Comparison of ENCODE assay signal across 12 cellular contexts in the genomic region with DNA sequence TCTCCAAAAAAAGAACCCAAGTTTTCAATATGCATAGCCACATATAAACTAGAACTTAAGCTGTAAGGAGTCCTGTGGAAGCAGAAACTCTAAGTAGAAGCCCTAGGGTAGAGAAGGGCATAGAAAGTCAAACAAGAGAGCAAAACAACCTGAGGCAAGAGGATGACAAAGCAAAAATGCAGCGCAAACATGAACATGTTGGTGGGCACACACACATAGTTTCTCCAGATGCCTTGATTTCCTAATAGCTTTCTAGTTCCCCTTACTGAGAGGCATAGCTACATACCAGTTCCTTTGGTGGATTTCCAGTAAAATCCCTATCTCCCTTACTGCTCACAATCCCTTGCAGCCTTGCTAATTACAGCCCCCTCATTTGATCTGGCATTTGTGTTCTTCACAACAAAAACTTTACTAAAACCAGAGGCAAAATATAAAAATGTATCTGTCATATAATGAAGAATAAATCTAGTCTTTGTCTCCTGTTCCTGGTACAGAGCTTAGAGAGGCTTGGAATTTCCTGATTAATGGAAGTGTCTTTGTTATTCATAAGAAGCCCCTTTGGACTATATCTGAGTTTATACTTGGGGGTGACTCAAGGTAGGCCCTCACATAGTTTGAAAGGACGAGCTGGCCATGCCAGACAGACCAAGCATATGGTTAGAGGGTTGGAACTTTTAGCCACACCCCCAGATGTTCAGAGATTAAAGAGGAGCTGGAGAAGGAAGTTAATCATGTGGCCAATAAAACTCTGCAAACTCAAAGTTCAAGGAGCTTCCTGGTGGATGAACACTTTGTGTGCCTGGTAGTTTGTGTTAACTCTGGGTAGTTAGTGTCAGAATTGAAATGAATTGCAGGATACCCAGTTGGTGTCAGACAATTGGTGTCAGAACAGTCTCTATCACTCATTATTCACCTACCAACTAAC. TPM values are rescaled to one million over a fixed set of nuclear protein-coding genes. Genes with fewer than 3 reads are reported as not detected.
DNase-seq lines count a peak whose midpoint lies in the region; ATAC-seq and TF ChIP-seq lines count a peak whose summit lies in the region.
"Had no signal": no experiment of that assay in that cellular context is flagged by ENCODE, and none has a peak within 500 bp of the region (broad histone marks: within the 10 kb centered on the region; RNA-seq: fewer than 3 reads in every experiment).

No MANE protein-coding gene starts in this region.

- no peak for TF ChIP-seq CTCF in activated CD8-positive, alpha-beta T cell treated with anti-CD3 and anti-CD28 coated beads for 36 hours (IDR thresholded peaks at IDR 0.05)
- no peak for TF ChIP-seq CTCF in adrenal gland (IDR thresholded peaks at IDR 0.05)
- TF ChIP-seq CTCF in transverse colon (IDR thresholded peaks at IDR 0.05), result no peak

- WGBS in adrenal gland, 4 donors, result 38 to 61% (median 51%) methylated on average over 2 of the region's 2 CpGs
- WGBS in right cardiac atrium, result 63% methylated on average over 2 of the region's 2 CpGs
- 42% methylated on average over 2 of the region's 2 CpGs; no CpG with 5 or more reads in 1 of the 2 donors for WGBS in transverse colon (ENCODE audit: low coverage in 1 of 2), 2 donors

- intact Hi-C loops in activated CD8-positive, alpha-beta T cell treated with anti-CD3 and anti-CD28 coated beads for 36 hours (cut with micrococcal nuclease), result no loop called here
- intact Hi-C loops in adrenal gland (cut with DNase I), result no loop called here
- intact Hi-C loops in right cardiac atrium (cut with DNase I), result no loop called here
- intact Hi-C loops in transverse colon (cut with DNase I; ENCODE audit: low total_unique reads), result no loop called here

- no peaks in the 10 kb centered on the region for H3K27me3 Mint-ChIP-seq in activated CD8-positive, alpha-beta T cell treated with anti-CD3 and anti-CD28 coated beads for 36 hours
- H3K27me3 Mint-ChIP-seq in activated CD8-positive, alpha-beta T cell treated with anti-CD3 and anti-CD28 coated beads, Interleukin-2, amount 10 ng/mL, durations not matched to agents 7 days and 5 days (ENCODE audit: low read depth), result no peaks in the 10 kb centered on the region

- H3K27me3 ChIP-seq in adrenal gland (no peaks in the 10 kb centered on the region), right cardiac atrium (ENCODE audit: control insufficient read depth, insufficient read depth) (no peaks in the 10 kb centered on the region), transverse colon (no peaks in the 10 kb centered on the region)

- no peak for ATAC-seq in activated CD8-positive, alpha-beta T cell treated with anti-CD3 and anti-CD28 coated beads for 36 hours
- no peak for ATAC-seq in activated CD8-positive, alpha-beta T cell treated with anti-CD3 and anti-CD28 coated beads, Interleukin-2, amount 10 ng/mL, durations not matched to agents 7 days and 5 days
- ATAC-seq in right cardiac atrium, result peak; percentile 49 to 59
- ATAC-seq in GM18519 (IDR thresholded peaks at IDR 0.05; ENCODE audit: low FRiP score, unreplicated experiment), result no peak

- peaks cover 0 to 4% of the 10 kb centered on the region in 2 donors for H3K36me3 ChIP-seq in adrenal gland (replicated peaks in 1 of 2)
- H3K36me3 ChIP-seq in transverse colon, result no peaks in the 10 kb centered on the region

- CTCF ChIA-PET in activated CD8-positive, alpha-beta T cell treated with anti-CD3 and anti-CD28 coated beads for 36 hours (lab: Charles Lee), result interaction anchor here (0.9 to 1.0 kb wide), 2 partner anchors 38 to 93 kb away, joined by 3 read pairs; no protein-coding TSS in a partner anchor
- CTCF ChIA-PET in activated CD8-positive, alpha-beta T cell treated with anti-CD3 and anti-CD28 coated beads, Interleukin-2, amount 10 ng/mL, durations not matched to agents 7 days and 5 days (lab: Charles Lee), result interaction anchor here (1.2 kb wide), 1 partner anchor 20 kb away, joined by 3 read pairs; no protein-coding TSS in a partner anchor

- no peak for DNase-seq in activated CD8-positive, alpha-beta T cell treated with anti-CD3 and anti-CD28 coated beads for 36 hours
- DNase-seq in activated CD8-positive, alpha-beta T cell treated with anti-CD3 and anti-CD28 coated beads, Interleukin-2, amount 10 ng/mL, durations not matched to agents 7 days and 5 days, result no peak
- peak in 1 of 7 donors; percentile 15 for DNase-seq in adrenal gland
- DNase-seq in right cardiac atrium, result no peak
- peak; percentile 15 for DNase-seq in transverse colon
- no peak for DNase-seq in stimulated activated CD8-positive, alpha-beta memory T cell treated with anti-CD3 and anti-CD28 coated beads, Interleukin-4, amount 100 ng/mL, for 48 hours
- no peak for DNase-seq in DMS53 (lab: John Stamatoyannopoulos, UW)
- DNase-seq: activated naive CD4-positive, alpha-beta T cell treated with anti-CD3 and anti-CD28 coated beads for 36 hours; NCI-H510A had no signal

- H3K27ac ChIP-seq in adrenal gland (peak overlapping the region in 3 of 5 donors; percentile 31 to 57 (median 39)), right cardiac atrium (ENCODE audit: low read length) (peak overlapping the region; percentile 57), transverse colon (peak overlapping the region; percentile 62 to 79 (median 76))

- in situ Hi-C loops in transverse colon (cut with MboI; ENCODE audit: low pct_ligation_motif_present in 1 of 4, low pct_unique_long_range_greater_than_20kb in 1 of 4, low sequenced_read_pairs in 3 of 4), result no loop called here

- no peaks in the 10 kb centered on the region for H3K9me3 Mint-ChIP-seq in activated CD8-positive, alpha-beta T cell treated with anti-CD3 and anti-CD28 coated beads for 36 hours
- H3K9me3 Mint-ChIP-seq in activated CD8-positive, alpha-beta T cell treated with anti-CD3 and anti-CD28 coated beads, Interleukin-2, amount 10 ng/mL, durations not matched to agents 7 days and 5 days (ENCODE audit: insufficient read depth), result no peaks in the 10 kb centered on the region
- H3K9me3 Mint-ChIP-seq: activated naive CD4-positive, alpha-beta T cell treated with anti-CD3 and anti-CD28 coated beads for 36 hours had no signal

- no peaks in the 10 kb centered on the region for H3K9me3 ChIP-seq in adrenal gland (replicated peaks in 1 of 3)
- H3K9me3 ChIP-seq in right cardiac atrium (ENCODE audit: control insufficient read depth, low read length), result no peaks in the 10 kb centered on the region
- H3K9me3 ChIP-seq in transverse colon, result no peaks in the 10 kb centered on the region

- TF ChIP-seq POLR2A in adrenal gland (IDR thresholded peaks at IDR 0.05) (no peak), transverse colon (IDR thresholded peaks at IDR 0.05) (no peak)

- peak overlapping the region; percentile 55 for H3K27ac Mint-ChIP-seq in activated CD8-positive, alpha-beta T cell treated with anti-CD3 and anti-CD28 coated beads for 36 hours
- H3K27ac Mint-ChIP-seq in activated CD8-positive, alpha-beta T cell treated with anti-CD3 and anti-CD28 coated beads, Interleukin-2, amount 10 ng/mL, durations not matched to agents 7 days and 5 days, result no peak overlapping the region
- H3K27ac Mint-ChIP-seq: activated naive CD4-positive, alpha-beta T cell treated with anti-CD3 and anti-CD28 coated beads for 36 hours had no signal

- no peak for TF ChIP-seq EP300 in transverse colon (IDR thresholded peaks at IDR 0.05; ENCODE audit: low read depth)

- peaks cover 6 to 20% of the 10 kb centered on the region in 2 donors for H3K4me1 ChIP-seq in adrenal gland (replicated peaks in 1 of 2)
- H3K4me1 ChIP-seq in right cardiac atrium (ENCODE audit: control insufficient read depth, insufficient read depth, low read length), result peaks cover 3% of the 10 kb centered on the region
- peaks cover 0 to 39% (median 21%) of the 10 kb centered on the region in 4 donors for H3K4me1 ChIP-seq in transverse colon

- POLR2A ChIA-PET in activated CD8-positive, alpha-beta T cell treated with anti-CD3 and anti-CD28 coated beads for 36 hours (lab: Charles Lee), result no interaction called here
- POLR2A ChIA-PET in activated CD8-positive, alpha-beta T cell treated with anti-CD3 and anti-CD28 coated beads, Interleukin-2, amount 10 ng/mL, durations not matched to agents 7 days and 5 days (lab: Charles Lee), result no interaction called here

- H3K4me1 Mint-ChIP-seq in activated CD8-positive, alpha-beta T cell treated with anti-CD3 and anti-CD28 coated beads for 36 hours (ENCODE audit: low read depth), result peaks cover 2% of the 10 kb centered on the region
- H3K4me1 Mint-ChIP-seq in activated CD8-positive, alpha-beta T cell treated with anti-CD3 and anti-CD28 coated beads, Interleukin-2, amount 10 ng/mL, durations not matched to agents 7 days and 5 days (ENCODE audit: low read depth), result no peaks in the 10 kb centered on the region

- peaks cover 16% of the 10 kb centered on the region for H3K36me3 Mint-ChIP-seq in activated CD8-positive, alpha-beta T cell treated with anti-CD3 and anti-CD28 coated beads for 36 hours (ENCODE audit: low read depth)
- H3K36me3 Mint-ChIP-seq in activated CD8-positive, alpha-beta T cell treated with anti-CD3 and anti-CD28 coated beads, Interleukin-2, amount 10 ng/mL, durations not matched to agents 7 days and 5 days (ENCODE audit: low read depth), result peaks cover 28% of the 10 kb centered on the region

- no peak overlapping the region for H3K4me3 Mint-ChIP-seq in activated CD8-positive, alpha-beta T cell treated with anti-CD3 and anti-CD28 coated beads for 36 hours
- no peak overlapping the region for H3K4me3 Mint-ChIP-seq in activated CD8-positive, alpha-beta T cell treated with anti-CD3 and anti-CD28 coated beads, Interleukin-2, amount 10 ng/mL, durations not matched to agents 7 days and 5 days
- H3K4me3 Mint-ChIP-seq: activated naive CD4-positive, alpha-beta T cell treated with anti-CD3 and anti-CD28 coated beads for 36 hours had no signal

- H3K4me3 ChIP-seq in adrenal gland (no peak overlapping the region), right cardiac atrium (ENCODE audit: low read length) (no peak overlapping the region), transverse colon (no peak overlapping the region)

RNA-seq across cellular contexts. Expression of gene ZCCHC13, which starts 52.7 kb away (rescaled TPM):
- not detected for total RNA-seq in activated CD8-positive, alpha-beta T cell treated with anti-CD3 and anti-CD28 coated beads for 36 hours
- total RNA-seq in activated CD8-positive, alpha-beta T cell treated with anti-CD3 and anti-CD28 coated beads, Interleukin-2, amount 10 ng/mL, durations not matched to agents 7 days and 5 days, result not detected
- total RNA-seq in adrenal gland, result not detected
- not detected for polyA plus RNA-seq in adrenal gland
- not detected for total RNA-seq in right cardiac atrium
- not detected for polyA plus RNA-seq in right cardiac atrium
- total RNA-seq in transverse colon, result not detected
- total RNA-seq: activated naive CD4-positive, alpha-beta T cell treated with anti-CD3 and anti-CD28 coated beads for 36 hours; myocyte; temporal lobe had no signal

Comparison
In these comparisons a context has a peak if more than half of its experiments do, and no peak if none do; other contexts are left out.
1. ATAC-seq: peak in right cardiac atrium (2 of 2); none in activated CD8-positive, alpha-beta T cell treated with anti-CD3 and anti-CD28 coated beads for 36 hours (single experiment), activated CD8-positive, alpha-beta T cell treated with anti-CD3 and anti-CD28 coated beads, Interleukin-2, amount 10 ng/mL, durations not matched to agents 7 days and 5 days (single experiment) and GM18519 (single experiment).
2. Peak in every context shown above with its lines, with median percentiles within 50 percentile points of each other: H3K27ac ChIP-seq.